ENCODE assay signal across 14 cellular contexts in the genomic region with DNA sequence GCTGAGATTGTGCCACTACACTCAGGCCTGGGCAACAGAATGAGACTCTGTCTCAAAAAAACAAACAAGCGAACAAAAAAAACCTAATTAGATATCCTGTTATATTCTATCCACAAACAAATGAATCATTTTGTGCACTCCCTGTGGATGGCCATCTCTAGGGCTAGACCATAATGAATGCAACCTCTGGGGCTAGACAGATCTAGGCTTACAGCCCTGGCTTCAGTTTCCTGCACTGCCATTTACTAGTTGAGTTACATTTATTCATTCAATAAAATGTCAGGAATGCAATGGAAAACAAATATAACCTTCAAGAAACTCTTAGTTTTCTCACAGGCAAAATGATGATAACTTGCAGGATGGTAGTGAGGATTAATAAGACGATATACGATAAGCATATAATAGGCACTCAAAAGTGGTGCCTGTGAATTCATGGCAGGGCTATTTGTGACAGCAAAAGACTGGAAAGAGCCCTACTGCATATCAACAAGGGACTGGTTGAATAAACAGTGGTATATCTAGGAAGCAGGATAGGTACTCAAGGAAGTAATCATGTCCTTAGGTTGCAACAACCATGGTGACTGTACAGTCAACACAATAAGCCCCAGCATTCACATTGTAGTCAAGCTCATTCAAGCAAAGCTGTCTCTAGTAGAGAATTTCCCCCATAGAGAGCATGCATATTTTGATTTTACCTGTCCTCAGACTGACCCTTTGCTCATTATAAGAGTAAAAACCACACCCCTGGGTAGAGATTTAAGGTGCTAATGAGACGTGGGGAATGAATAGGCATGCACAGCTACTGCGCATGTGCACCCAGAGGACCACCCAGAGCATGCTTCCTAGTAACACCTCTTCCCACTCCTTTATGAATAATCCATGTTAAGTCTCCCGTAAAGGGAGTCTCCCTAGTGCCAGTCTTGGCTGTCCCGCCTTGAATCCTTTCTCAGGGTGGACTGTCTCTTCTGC.
"Had no signal": no experiment of that assay in that cellular context is flagged by ENCODE, and none has a peak within 500 bp of the region (broad histone marks: within the 10 kb centered on the region; RNA-seq: fewer than 3 reads in every experiment).

No MANE protein-coding gene starts in this region.

- H3K36me3 Mint-ChIP-seq: WTC11 had no signal

- H3K27ac ChIP-seq: left lung, prostate gland, right lobe of liver, transverse colon had no signal

- DNase-seq: activated CD4-positive, alpha-beta T cell treated with anti-CD3 and anti-CD28 coated beads, Interleukin-2, amount 10 ng/mL, durations not matched to agents 24 days and 14 days; activated naive CD4-positive, alpha-beta T cell treated with anti-CD3 and anti-CD28 coated beads for 36 hours; central memory CD4-positive, alpha-beta T cell; cortex of kidney; effector memory CD8-positive, alpha-beta T cell; hypothalamus; left lung; right lobe of liver; stimulated activated naive CD4-positive, alpha-beta T cell; substantia nigra; transverse colon had no signal

- H3K27ac Mint-ChIP-seq: activated CD4-positive, alpha-beta T cell treated with anti-CD3 and anti-CD28 coated beads, Interleukin-2, amount 10 ng/mL, durations not matched to agents 24 days and 14 days; activated naive CD4-positive, alpha-beta T cell treated with anti-CD3 and anti-CD28 coated beads for 36 hours; effector memory CD8-positive, alpha-beta T cell; natural killer cell treated with Interleukin-12 subunit alpha and Interleukin-12 subunit beta and Interleukin-15 and Interleukin-18, amount 100 ng/mL, for 72 hours; WTC11 had no signal

- H3K4me1 ChIP-seq: left lung, prostate gland, right lobe of liver, transverse colon had no signal

- H3K4me3 ChIP-seq: left lung, prostate gland, right lobe of liver, transverse colon had no signal

- H3K4me3 Mint-ChIP-seq: activated CD4-positive, alpha-beta T cell treated with anti-CD3 and anti-CD28 coated beads, Interleukin-2, amount 10 ng/mL, durations not matched to agents 24 days and 14 days; activated naive CD4-positive, alpha-beta T cell treated with anti-CD3 and anti-CD28 coated beads for 36 hours; effector memory CD8-positive, alpha-beta T cell; natural killer cell treated with Interleukin-12 subunit alpha and Interleukin-12 subunit beta and Interleukin-15 and Interleukin-18, amount 100 ng/mL, for 72 hours; WTC11 had no signal

- H3K9me3 Mint-ChIP-seq: activated CD4-positive, alpha-beta T cell treated with anti-CD3 and anti-CD28 coated beads, Interleukin-2, amount 10 ng/mL, durations not matched to agents 24 days and 14 days; activated naive CD4-positive, alpha-beta T cell treated with anti-CD3 and anti-CD28 coated beads for 36 hours; effector memory CD8-positive, alpha-beta T cell; natural killer cell treated with Interleukin-12 subunit alpha and Interleukin-12 subunit beta and Interleukin-15 and Interleukin-18, amount 100 ng/mL, for 72 hours had no signal

- H3K27me3 ChIP-seq: left lung, right lobe of liver had no signal

- H3K36me3 ChIP-seq: left lung, prostate gland, right lobe of liver, transverse colon had no signal

- ATAC-seq: effector memory CD8-positive, alpha-beta T cell; left lung; natural killer cell treated with Interleukin-12 subunit alpha and Interleukin-12 subunit beta and Interleukin-15 and Interleukin-18, amount 100 ng/mL, for 72 hours; right lobe of liver; WTC11 had no signal

- H3K4me1 Mint-ChIP-seq: activated CD4-positive, alpha-beta T cell treated with anti-CD3 and anti-CD28 coated beads, Interleukin-2, amount 10 ng/mL, durations not matched to agents 24 days and 14 days; WTC11 had no signal

- H3K9me3 ChIP-seq: left lung, prostate gland, right lobe of liver, transverse colon had no signal
